In the genomic region with DNA sequence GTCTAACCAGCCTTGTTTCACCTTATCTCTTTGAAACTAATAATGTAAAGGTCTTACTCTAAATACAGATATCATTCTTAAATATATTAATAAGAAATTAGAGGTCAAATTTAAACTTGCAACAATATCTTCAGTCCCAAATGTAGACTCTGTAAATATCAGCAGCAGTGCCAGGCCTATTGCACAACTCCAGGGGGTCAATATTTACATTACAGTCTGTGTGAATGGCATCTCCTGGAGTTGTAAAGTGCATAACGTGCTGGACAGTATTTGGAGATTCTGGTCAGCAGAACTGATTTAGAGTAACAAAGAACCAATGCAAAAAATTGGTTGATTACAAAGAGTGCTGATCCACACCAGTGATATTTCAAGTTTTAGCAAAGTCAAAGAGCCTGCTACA, we compare ENCODE assay signal across 23 cellular contexts.
DNase-seq lines count a peak whose midpoint lies in the region; ATAC-seq, FAIRE-seq and TF ChIP-seq lines count a peak whose summit lies in the region.
"Had no signal": no experiment of that assay in that cellular context is flagged by ENCODE, and none has a peak within 500 bp of the region (broad histone marks: within the 10 kb centered on the region; RNA-seq: fewer than 3 reads in every experiment).

No MANE protein-coding gene starts in this region.

- H4K20me1 ChIP-seq in hepatocyte (ENCODE audit: insufficient read depth, poor library complexity, severe bottlenecking) = no peaks in the 10 kb centered on the region
- no peaks in the 10 kb centered on the region for H4K20me1 ChIP-seq in HepG2 (ENCODE audit: insufficient read depth, low read length)
- H4K20me1 ChIP-seq: BLaER1 had no signal

- ATAC-seq in HepG2 (peak; percentile 87), HG03442 (IDR thresholded peaks at IDR 0.05; ENCODE audit: unreplicated experiment) (no peak)
- ATAC-seq: CD8-positive, alpha-beta T cell; HCT116; K562 had no signal

- FAIRE-seq in HepG2 (lab: Jason Lieb, UNC) = peak; percentile 43
- FAIRE-seq: GM12892, GM18507, K562 had no signal

- intact Hi-C loops in HepG2 (cut with micrococcal nuclease; ENCODE audit: unreplicated experiment) (no loop called here), esophagus muscularis mucosa (cut with DNase I) (no loop called here), cardiac septum (cut with DNase I) (no loop called here)

- in situ Hi-C loops in HepG2 (cut with HindIII; ENCODE audit: extremely low pct_ligation_motif_present, low pct_unique_long_range_greater_than_20kb) = no loop called here

- DNase-seq in DMS53 (lab: John Stamatoyannopoulos, UW) = peak; percentile 66
- DNase-seq in HuH-7.5 (ENCODE audit: low spot score) = peak; percentile 8
- no peak for DNase-seq in hepatocyte (ENCODE audit: low spot score)
- DNase-seq in HepG2 (ENCODE audit: low spot score) = peak; percentile 24
- DNase-seq in esophagus muscularis mucosa (ENCODE audit: extremely low spot score) = no peak
- no peak for DNase-seq in cardiac septum (ENCODE audit: low spot score)
- no peak for DNase-seq in ecto neural progenitor cell (ENCODE audit: low spot score)
- DNase-seq: 8988T; CD8-positive, alpha-beta T cell; COR-L47; DMS 273 treated with DMSO at 0.1 percent for 48 hours; DMS79; GDM1; GOT3; H7; HFFc6; IMR-90 had no signal

- no TSS peak for BruUV-seq in HepG2 (replicated peaks; lab: Mats Ljungman, UMichigan)

- H3K36me3 ChIP-seq in hepatocyte (replicated peaks; ENCODE audit: insufficient read depth, low read depth) (no peaks in the 10 kb centered on the region), HepG2 (replicated peaks in 1 of 2; ENCODE audit: control insufficient read depth in 1 of 2, insufficient read depth in 2 of 2, low read length in 2 of 2) (no peaks in the 10 kb centered on the region), esophagus muscularis mucosa (no peaks in the 10 kb centered on the region)
- H3K36me3 ChIP-seq: BLaER1 had no signal

- H3K9me2 ChIP-seq in hepatocyte (replicated peaks; ENCODE audit: insufficient read depth) = no peaks in the 10 kb centered on the region

- CTCF ChIA-PET in HepG2 (lab: Yijun Ruan, JAX; ENCODE audit: low intra/inter-chr PET ratio, low total read pairs) = no interaction called here

- H3K9ac ChIP-seq in HepG2 (ENCODE audit: insufficient read depth, low read depth, low read length) = no peak overlapping the region
- H3K9ac ChIP-seq: BLaER1 had no signal

- H3K4me3 ChIP-seq in hepatocyte = no peak overlapping the region
- H3K4me3 ChIP-seq in HepG2 (replicated peaks in 1 of 3; ENCODE audit: insufficient read depth in 1 of 3, low read depth in 2 of 3, low read length in 3 of 3) = no peak overlapping the region
- H3K4me3 ChIP-seq in esophagus muscularis mucosa = no peak overlapping the region
- H3K4me3 ChIP-seq: BLaER1, K562 had no signal

- WGBS in hepatocyte (ENCODE audit: low lambda C conversion rate, missing lambda C conversion rate) = 26% methylated on average over 1 of the region's 1 CpG
- WGBS in HepG2 (ENCODE audit: low lambda C conversion rate) = 0% methylated on average over 1 of the region's 1 CpG
- 50% methylated on average over 1 of the region's 1 CpG for WGBS in esophagus muscularis mucosa

- H3K4me2 ChIP-seq in hepatocyte (peak overlapping the region; percentile 34), HepG2 (ENCODE audit: low read depth, low read length) (no peak overlapping the region)
- H3K4me2 ChIP-seq: BLaER1 had no signal

- TF ChIP-seq RAD21 in HepG2 (CRISPR knock-in tag; IDR thresholded peaks at IDR 0.05) = no peak

- TF ChIP-seq EP300 in HepG2 (IDR thresholded peaks at IDR 0.05; ENCODE audit: low read depth in 2 of 2, low read length in 2 of 2) = 0 out of 4 replicates have a peak, but pooled peaks of 1 of the 2 experiments have one; percentile 13
- TF ChIP-seq EP300 in HepG2 (CRISPR knock-in tag; IDR thresholded peaks at IDR 0.05; ENCODE audit: borderline replicate concordance) = no peak
- no peak for TF ChIP-seq EP300 in esophagus muscularis mucosa (IDR thresholded peaks at IDR 0.05)

- H3K9me3 ChIP-seq in hepatocyte (ENCODE audit: low read depth) (no peaks in the 10 kb centered on the region), HepG2 (ENCODE audit: low read length) (no peaks in the 10 kb centered on the region), esophagus muscularis mucosa (no peaks in the 10 kb centered on the region)

- H2AFZ ChIP-seq in hepatocyte (no peak overlapping the region), HepG2 (ENCODE audit: low read length) (no peak overlapping the region)

- TF ChIP-seq CTCF in hepatocyte (IDR thresholded peaks at IDR 0.05; ENCODE audit: poor library complexity) = no peak
- no peak for TF ChIP-seq CTCF in HepG2 (CRISPR knock-in tag; IDR thresholded peaks at IDR 0.05)
- no peak for TF ChIP-seq CTCF in esophagus muscularis mucosa (IDR thresholded peaks at IDR 0.05)

- H3K27ac ChIP-seq in hepatocyte (no peak overlapping the region), HepG2 (ENCODE audit: extremely low read length, insufficient read depth, low read length) (no peak overlapping the region), esophagus muscularis mucosa (replicated peaks in 1 of 4) (no peak overlapping the region)
- H3K27ac ChIP-seq: BLaER1 had no signal

- TF ChIP-seq POLR2A in HepG2 (IDR thresholded peaks at IDR 0.05; ENCODE audit: insufficient read depth in 1 of 2, low read depth in 2 of 2, low read length in 2 of 2) (no peak), esophagus muscularis mucosa (IDR thresholded peaks at IDR 0.05; ENCODE audit: low read depth) (no peak)

- H3K4me1 ChIP-seq in hepatocyte (ENCODE audit: insufficient read depth) (peaks cover 4% of the 10 kb centered on the region), HepG2 (ENCODE audit: insufficient read depth, low read length) (peaks cover 11% of the 10 kb centered on the region; the same call in 1 of the 2 replicates), esophagus muscularis mucosa (no peaks in the 10 kb centered on the region)
- H3K4me1 ChIP-seq: BLaER1 had no signal

- H3K27me3 ChIP-seq in hepatocyte = no peaks in the 10 kb centered on the region
- no peaks in the 10 kb centered on the region for H3K27me3 ChIP-seq in HepG2 (ENCODE audit: control insufficient read depth in 1 of 2, insufficient read depth in 2 of 2, low read length in 2 of 2)
- H3K27me3 ChIP-seq in esophagus muscularis mucosa = no peaks in the 10 kb centered on the region

- no peaks in the 10 kb centered on the region for H3K79me2 ChIP-seq in hepatocyte
- H3K79me2 ChIP-seq in HepG2 (ENCODE audit: insufficient read depth, low read length) = no peaks in the 10 kb centered on the region

- POLR2A ChIA-PET in HepG2 (lab: Yijun Ruan, JAX) = no interaction called here

TF ChIP-seq in HepG2, 621 proteins besides CTCF, POLR2A, EP300 and RAD21 (continues in another document):
- peak; percentile 79 for TF ChIP-seq ZNF3 (CRISPR knock-in tag; IDR thresholded peaks at IDR 0.05)
- peak; percentile 41; the same call in 1 of the 2 replicates for TF ChIP-seq FOXJ3 (CRISPR knock-in tag; IDR thresholded peaks at IDR 0.05; ENCODE audit: borderline replicate concordance)
- no peak for TF ChIP-seq FOXA1 (IDR thresholded peaks at IDR 0.05)
- TF ChIP-seq FOXA1 (CRISPR knock-in tag; IDR thresholded peaks at IDR 0.05) = peak; percentile 89
- peak; percentile 91 for TF ChIP-seq FOXA3 (CRISPR knock-in tag; IDR thresholded peaks at IDR 0.05)
- TF ChIP-seq, protein P1, sequence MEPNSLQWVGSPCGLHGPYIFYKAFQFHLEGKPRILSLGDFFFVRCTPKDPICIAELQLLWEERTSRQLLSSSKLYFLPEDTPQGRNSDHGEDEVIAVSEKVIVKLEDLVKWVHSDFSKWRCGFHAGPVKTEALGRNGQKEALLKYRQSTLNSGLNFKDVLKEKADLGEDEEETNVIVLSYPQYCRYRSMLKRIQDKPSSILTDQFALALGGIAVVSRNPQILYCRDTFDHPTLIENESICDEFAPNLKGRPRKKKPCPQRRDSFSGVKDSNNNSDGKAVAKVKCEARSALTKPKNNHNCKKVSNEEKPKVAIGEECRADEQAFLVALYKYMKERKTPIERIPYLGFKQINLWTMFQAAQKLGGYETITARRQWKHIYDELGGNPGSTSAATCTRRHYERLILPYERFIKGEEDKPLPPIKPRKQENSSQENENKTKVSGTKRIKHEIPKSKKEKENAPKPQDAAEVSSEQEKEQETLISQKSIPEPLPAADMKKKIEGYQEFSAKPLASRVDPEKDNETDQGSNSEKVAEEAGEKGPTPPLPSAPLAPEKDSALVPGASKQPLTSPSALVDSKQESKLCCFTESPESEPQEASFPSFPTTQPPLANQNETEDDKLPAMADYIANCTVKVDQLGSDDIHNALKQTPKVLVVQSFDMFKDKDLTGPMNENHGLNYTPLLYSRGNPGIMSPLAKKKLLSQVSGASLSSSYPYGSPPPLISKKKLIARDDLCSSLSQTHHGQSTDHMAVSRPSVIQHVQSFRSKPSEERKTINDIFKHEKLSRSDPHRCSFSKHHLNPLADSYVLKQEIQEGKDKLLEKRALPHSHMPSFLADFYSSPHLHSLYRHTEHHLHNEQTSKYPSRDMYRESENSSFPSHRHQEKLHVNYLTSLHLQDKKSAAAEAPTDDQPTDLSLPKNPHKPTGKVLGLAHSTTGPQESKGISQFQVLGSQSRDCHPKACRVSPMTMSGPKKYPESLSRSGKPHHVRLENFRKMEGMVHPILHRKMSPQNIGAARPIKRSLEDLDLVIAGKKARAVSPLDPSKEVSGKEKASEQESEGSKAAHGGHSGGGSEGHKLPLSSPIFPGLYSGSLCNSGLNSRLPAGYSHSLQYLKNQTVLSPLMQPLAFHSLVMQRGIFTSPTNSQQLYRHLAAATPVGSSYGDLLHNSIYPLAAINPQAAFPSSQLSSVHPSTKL (CRISPR knock-in tag; IDR thresholded peaks at IDR 0.05) = peak; percentile 55
- peak; percentile 95 for TF ChIP-seq CEBPB (IDR thresholded peaks at IDR 0.05; ENCODE audit: borderline replicate concordance, low read depth, low read length)
- TF ChIP-seq CEBPG (CRISPR knock-in tag; IDR thresholded peaks at IDR 0.05) = peak; percentile 84
- TF ChIP-seq, protein P2, sequence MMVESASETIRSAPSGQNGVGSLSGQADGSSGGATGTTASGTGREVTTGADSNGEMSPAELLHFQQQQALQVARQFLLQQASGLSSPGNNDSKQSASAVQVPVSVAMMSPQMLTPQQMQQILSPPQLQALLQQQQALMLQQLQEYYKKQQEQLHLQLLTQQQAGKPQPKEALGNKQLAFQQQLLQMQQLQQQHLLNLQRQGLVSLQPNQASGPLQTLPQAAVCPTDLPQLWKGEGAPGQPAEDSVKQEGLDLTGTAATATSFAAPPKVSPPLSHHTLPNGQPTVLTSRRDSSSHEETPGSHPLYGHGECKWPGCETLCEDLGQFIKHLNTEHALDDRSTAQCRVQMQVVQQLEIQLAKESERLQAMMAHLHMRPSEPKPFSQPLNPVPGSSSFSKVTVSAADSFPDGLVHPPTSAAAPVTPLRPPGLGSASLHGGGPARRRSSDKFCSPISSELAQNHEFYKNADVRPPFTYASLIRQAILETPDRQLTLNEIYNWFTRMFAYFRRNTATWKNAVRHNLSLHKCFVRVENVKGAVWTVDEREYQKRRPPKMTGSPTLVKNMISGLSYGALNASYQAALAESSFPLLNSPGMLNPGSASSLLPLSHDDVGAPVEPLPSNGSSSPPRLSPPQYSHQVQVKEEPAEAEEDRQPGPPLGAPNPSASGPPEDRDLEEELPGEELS (CRISPR knock-in tag; IDR thresholded peaks at IDR 0.05) = 0 out of 2 replicates have a peak, but pooled peaks have one; percentile 21
- no peak for TF ChIP-seq NR3C1 (CRISPR knock-in tag; IDR thresholded peaks at IDR 0.05)

Comparison
In these comparisons a context has a peak if more than half of its experiments do, and no peak if none do; other contexts are left out.
1. DNase-seq: peak in DMS53 (single experiment), HuH-7.5 (single experiment) and HepG2 (single experiment); none in hepatocyte (single experiment), esophagus muscularis mucosa (single experiment), cardiac septum (single experiment) and ecto neural progenitor cell (single experiment).